In the genomic region with DNA sequence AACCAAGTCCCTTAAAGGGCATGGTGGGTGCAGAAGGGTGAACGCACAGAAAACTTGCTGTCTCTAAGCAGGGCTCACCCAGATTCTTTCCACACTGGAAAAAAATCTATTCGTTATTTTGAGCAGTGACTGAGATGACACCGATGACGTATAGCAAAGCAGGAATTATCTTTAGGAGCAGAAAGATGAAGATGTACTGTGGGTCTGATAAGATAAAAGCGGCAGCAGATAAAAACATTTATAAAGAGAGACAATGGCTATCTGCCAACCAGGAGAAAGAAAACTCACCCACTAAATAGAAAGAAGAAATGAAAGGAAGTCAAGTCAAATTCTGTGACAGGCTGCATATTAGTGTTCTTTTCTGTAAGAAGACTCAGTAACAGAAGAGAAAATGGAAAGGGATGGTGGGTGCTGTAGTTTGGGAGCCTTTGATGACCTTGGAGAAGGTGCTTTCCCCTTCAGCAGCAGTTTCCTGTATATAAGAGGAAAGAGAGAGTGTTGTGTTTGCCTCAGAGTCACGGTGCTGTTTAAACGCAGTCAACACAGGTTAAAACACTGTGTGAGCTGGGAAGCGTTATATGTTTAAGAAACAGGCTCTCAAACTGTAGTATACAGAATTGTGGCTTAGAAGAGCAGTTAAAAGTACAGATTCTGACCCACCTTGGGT, we compare ENCODE assay signal across 1 cellular context.
TF ChIP-seq lines count a peak whose summit lies in the region.

No MANE protein-coding gene starts in this region.

TF ChIP-seq in HepG2, 621 proteins besides CTCF, POLR2A, EP300 and RAD21:
- TF ChIP-seq TCF12 (IDR thresholded peaks at IDR 0.05), result no peak
- no peak for TF ChIP-seq TCF12 (CRISPR knock-in tag; IDR thresholded peaks at IDR 0.05)
- no peak for TF ChIP-seq RBFOX2 (IDR thresholded peaks at IDR 0.05; ENCODE audit: low read depth, low read length)
- TF ChIP-seq, protein P1, sequence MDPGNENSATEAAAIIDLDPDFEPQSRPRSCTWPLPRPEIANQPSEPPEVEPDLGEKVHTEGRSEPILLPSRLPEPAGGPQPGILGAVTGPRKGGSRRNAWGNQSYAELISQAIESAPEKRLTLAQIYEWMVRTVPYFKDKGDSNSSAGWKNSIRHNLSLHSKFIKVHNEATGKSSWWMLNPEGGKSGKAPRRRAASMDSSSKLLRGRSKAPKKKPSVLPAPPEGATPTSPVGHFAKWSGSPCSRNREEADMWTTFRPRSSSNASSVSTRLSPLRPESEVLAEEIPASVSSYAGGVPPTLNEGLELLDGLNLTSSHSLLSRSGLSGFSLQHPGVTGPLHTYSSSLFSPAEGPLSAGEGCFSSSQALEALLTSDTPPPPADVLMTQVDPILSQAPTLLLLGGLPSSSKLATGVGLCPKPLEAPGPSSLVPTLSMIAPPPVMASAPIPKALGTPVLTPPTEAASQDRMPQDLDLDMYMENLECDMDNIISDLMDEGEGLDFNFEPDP (CRISPR knock-in tag; conservative IDR thresholded peaks at IDR 0.05), result no peak
- TF ChIP-seq, protein P2, sequence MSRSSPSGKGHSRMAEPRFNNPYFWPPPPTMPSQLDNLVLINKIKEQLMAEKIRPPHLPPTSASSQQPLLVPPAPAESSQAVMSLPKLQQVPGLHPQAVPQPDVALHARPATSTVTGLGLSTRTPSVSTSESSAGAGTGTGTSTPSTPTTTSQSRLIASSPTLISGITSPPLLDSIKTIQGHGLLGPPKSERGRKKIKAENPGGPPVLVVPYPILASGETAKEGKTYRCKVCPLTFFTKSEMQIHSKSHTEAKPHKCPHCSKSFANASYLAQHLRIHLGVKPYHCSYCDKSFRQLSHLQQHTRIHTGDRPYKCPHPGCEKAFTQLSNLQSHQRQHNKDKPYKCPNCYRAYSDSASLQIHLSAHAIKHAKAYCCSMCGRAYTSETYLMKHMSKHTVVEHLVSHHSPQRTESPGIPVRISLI (CRISPR knock-in tag; IDR thresholded peaks at IDR 0.05; ENCODE audit: borderline replicate concordance), result no peak
- TF ChIP-seq, protein P3, sequence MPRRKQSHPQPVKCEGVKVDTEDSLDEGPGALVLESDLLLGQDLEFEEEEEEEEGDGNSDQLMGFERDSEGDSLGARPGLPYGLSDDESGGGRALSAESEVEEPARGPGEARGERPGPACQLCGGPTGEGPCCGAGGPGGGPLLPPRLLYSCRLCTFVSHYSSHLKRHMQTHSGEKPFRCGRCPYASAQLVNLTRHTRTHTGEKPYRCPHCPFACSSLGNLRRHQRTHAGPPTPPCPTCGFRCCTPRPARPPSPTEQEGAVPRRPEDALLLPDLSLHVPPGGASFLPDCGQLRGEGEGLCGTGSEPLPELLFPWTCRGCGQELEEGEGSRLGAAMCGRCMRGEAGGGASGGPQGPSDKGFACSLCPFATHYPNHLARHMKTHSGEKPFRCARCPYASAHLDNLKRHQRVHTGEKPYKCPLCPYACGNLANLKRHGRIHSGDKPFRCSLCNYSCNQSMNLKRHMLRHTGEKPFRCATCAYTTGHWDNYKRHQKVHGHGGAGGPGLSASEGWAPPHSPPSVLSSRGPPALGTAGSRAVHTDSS (CRISPR knock-in tag; conservative IDR thresholded peaks at IDR 0.05), result no peak
- TF ChIP-seq, protein P4, sequence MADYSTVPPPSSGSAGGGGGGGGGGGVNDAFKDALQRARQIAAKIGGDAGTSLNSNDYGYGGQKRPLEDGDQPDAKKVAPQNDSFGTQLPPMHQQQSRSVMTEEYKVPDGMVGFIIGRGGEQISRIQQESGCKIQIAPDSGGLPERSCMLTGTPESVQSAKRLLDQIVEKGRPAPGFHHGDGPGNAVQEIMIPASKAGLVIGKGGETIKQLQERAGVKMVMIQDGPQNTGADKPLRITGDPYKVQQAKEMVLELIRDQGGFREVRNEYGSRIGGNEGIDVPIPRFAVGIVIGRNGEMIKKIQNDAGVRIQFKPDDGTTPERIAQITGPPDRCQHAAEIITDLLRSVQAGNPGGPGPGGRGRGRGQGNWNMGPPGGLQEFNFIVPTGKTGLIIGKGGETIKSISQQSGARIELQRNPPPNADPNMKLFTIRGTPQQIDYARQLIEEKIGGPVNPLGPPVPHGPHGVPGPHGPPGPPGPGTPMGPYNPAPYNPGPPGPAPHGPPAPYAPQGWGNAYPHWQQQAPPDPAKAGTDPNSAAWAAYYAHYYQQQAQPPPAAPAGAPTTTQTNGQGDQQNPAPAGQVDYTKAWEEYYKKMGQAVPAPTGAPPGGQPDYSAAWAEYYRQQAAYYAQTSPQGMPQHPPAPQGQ (CRISPR knock-in tag; IDR thresholded peaks at IDR 0.05; ENCODE audit: borderline replicate concordance), result no peak
- no peak for TF ChIP-seq ZNF839 (CRISPR knock-in tag; IDR thresholded peaks at IDR 0.05; ENCODE audit: borderline replicate concordance)
- TF ChIP-seq, protein P5, sequence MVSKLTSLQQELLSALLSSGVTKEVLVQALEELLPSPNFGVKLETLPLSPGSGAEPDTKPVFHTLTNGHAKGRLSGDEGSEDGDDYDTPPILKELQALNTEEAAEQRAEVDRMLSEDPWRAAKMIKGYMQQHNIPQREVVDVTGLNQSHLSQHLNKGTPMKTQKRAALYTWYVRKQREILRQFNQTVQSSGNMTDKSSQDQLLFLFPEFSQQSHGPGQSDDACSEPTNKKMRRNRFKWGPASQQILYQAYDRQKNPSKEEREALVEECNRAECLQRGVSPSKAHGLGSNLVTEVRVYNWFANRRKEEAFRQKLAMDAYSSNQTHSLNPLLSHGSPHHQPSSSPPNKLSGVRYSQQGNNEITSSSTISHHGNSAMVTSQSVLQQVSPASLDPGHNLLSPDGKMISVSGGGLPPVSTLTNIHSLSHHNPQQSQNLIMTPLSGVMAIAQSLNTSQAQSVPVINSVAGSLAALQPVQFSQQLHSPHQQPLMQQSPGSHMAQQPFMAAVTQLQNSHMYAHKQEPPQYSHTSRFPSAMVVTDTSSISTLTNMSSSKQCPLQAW (CRISPR knock-in tag; IDR thresholded peaks at IDR 0.05), result no peak
- no peak for TF ChIP-seq ZNF747 (CRISPR knock-in tag; IDR thresholded peaks at IDR 0.05; ENCODE audit: borderline replicate concordance)
- no peak for TF ChIP-seq ZNF292 (CRISPR knock-in tag; IDR thresholded peaks at IDR 0.05; ENCODE audit: borderline replicate concordance, low read depth)
- TF ChIP-seq HDAC1 (CRISPR knock-in tag; IDR thresholded peaks at IDR 0.05), result no peak
- no peak for TF ChIP-seq AHR (CRISPR knock-in tag; IDR thresholded peaks at IDR 0.05)
- TF ChIP-seq, protein P6, sequence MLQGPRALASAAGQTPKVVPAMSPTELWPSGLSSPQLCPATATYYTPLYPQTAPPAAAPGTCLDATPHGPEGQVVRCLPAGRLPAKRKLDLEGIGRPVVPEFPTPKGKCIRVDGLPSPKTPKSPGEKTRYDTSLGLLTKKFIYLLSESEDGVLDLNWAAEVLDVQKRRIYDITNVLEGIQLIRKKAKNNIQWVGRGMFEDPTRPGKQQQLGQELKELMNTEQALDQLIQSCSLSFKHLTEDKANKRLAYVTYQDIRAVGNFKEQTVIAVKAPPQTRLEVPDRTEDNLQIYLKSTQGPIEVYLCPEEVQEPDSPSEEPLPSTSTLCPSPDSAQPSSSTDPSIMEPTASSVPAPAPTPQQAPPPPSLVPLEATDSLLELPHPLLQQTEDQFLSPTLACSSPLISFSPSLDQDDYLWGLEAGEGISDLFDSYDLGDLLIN (CRISPR knock-in tag; IDR thresholded peaks at IDR 0.05; ENCODE audit: borderline replicate concordance), result no peak
- TF ChIP-seq, protein P7, sequence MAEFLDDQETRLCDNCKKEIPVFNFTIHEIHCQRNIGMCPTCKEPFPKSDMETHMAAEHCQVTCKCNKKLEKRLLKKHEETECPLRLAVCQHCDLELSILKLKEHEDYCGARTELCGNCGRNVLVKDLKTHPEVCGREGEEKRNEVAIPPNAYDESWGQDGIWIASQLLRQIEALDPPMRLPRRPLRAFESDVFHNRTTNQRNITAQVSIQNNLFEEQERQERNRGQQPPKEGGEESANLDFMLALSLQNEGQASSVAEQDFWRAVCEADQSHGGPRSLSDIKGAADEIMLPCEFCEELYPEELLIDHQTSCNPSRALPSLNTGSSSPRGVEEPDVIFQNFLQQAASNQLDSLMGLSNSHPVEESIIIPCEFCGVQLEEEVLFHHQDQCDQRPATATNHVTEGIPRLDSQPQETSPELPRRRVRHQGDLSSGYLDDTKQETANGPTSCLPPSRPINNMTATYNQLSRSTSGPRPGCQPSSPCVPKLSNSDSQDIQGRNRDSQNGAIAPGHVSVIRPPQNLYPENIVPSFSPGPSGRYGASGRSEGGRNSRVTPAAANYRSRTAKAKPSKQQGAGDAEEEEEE (CRISPR knock-in tag; IDR thresholded peaks at IDR 0.05; ENCODE audit: borderline replicate concordance), result no peak
- TF ChIP-seq, protein P8, sequence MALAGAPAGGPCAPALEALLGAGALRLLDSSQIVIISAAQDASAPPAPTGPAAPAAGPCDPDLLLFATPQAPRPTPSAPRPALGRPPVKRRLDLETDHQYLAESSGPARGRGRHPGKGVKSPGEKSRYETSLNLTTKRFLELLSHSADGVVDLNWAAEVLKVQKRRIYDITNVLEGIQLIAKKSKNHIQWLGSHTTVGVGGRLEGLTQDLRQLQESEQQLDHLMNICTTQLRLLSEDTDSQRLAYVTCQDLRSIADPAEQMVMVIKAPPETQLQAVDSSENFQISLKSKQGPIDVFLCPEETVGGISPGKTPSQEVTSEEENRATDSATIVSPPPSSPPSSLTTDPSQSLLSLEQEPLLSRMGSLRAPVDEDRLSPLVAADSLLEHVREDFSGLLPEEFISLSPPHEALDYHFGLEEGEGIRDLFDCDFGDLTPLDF (CRISPR knock-in tag; IDR thresholded peaks at IDR 0.05), result no peak
- TF ChIP-seq TBX3 (IDR thresholded peaks at IDR 0.05; ENCODE audit: borderline replicate concordance), result no peak
- no peak for TF ChIP-seq HDAC2 (CRISPR knock-in tag; IDR thresholded peaks at IDR 0.05)
- TF ChIP-seq ZNF724P (CRISPR knock-in tag; IDR thresholded peaks at IDR 0.05; ENCODE audit: borderline replicate concordance), result no peak
- TF ChIP-seq ZNF296 (CRISPR knock-in tag; conservative IDR thresholded peaks at IDR 0.05), result no peak
- TF ChIP-seq ZFP36 (IDR thresholded peaks at IDR 0.05; ENCODE audit: borderline replicate concordance, low read depth, low read length, partially characterized antibody), result no peak
